Comparison of ENCODE assay signal across 22 cellular contexts in genomic region chr6:3186974-3187382, GRCh38. TPM values are rescaled to one million over a fixed set of nuclear protein-coding genes. Genes with fewer than 3 reads are reported as not detected.
DNase-seq lines count a peak whose midpoint lies in the region; ATAC-seq, FAIRE-seq and TF ChIP-seq lines count a peak whose summit lies in the region.
"Had no signal": no experiment of that assay in that cellular context is flagged by ENCODE, and none has a peak within 500 bp of the region (broad histone marks: within the 10 kb centered on the region; RNA-seq: fewer than 3 reads in every experiment).

No MANE protein-coding gene starts in this region.

- no TSS peak for BruUV-seq in GM12878 (replicated peaks; lab: Mats Ljungman, UMichigan)

- POLR2A ChIA-PET in GM12878 (lab: Charles Lee) = no interaction called here

- TF ChIP-seq POLR2A in GM12892 (IDR thresholded peaks at IDR 0.05; ENCODE audit: low read depth, low read length) (no peak), GM12878 (IDR thresholded peaks at IDR 0.05; ENCODE audit: low read depth, low read length) (no peak), esophagus muscularis mucosa (IDR thresholded peaks at IDR 0.05; ENCODE audit: low read depth) (no peak)

- WGBS in GM12878 (ENCODE audit: insufficient coverage, insufficient replicate concordance, low lambda C conversion rate, missing lambda C conversion rate) = 31% methylated on average over 3 of the region's 3 CpGs
- 91% methylated on average over 1 of the region's 3 CpGs for WGBS in esophagus muscularis mucosa

- intact Hi-C loops in GM12878 (cut with micrococcal nuclease; ENCODE audit: unreplicated experiment) = no loop called here
- intact Hi-C loops in esophagus muscularis mucosa (cut with DNase I) = no loop called here

- H3K4me3 ChIP-seq in BLaER1 treated with 17β-estradiol and CSF1 and Interleukin-3, amounts not matched to agents 10 nM and 100 nM = no peak overlapping the region
- H3K4me3 ChIP-seq in GM12878 (no peak overlapping the region), esophagus muscularis mucosa (no peak overlapping the region)

- DNase-seq in GM12892 (ENCODE audit: insufficient read length) (no peak), GM12878 (ENCODE audit: low read depth, low spot score) (no peak), esophagus muscularis mucosa (ENCODE audit: extremely low spot score) (no peak), HUDEP-2 (lab: John Stamatoyannopoulos, UW; ENCODE audit: unreplicated experiment in 76 of 76) (no peak), epidermal melanocyte (ENCODE audit: insufficient read length, low spot score) (no peak)
- no peak for DNase-seq in activated CD4-positive, CD25-positive, alpha-beta regulatory T cell treated with anti-CD3 and anti-CD28 coated beads, Interleukin-2, amount 50 U/mL, for 72 hours
- DNase-seq: CD4-positive, alpha-beta T cell; COR-L47; NCI-H1092; NCI-H1417 treated with DMSO at 0.1 percent for 48 hours; NCI-H1694 treated with DMSO at 0.1 percent for 48 hours; NCI-H2081; NCI-H2227 treated with DMSO at 0.1 percent for 48 hours; PC-3; SK-N-SH; SW 1271; T-helper 17 cell had no signal

- FAIRE-seq in GM12892 (lab: Jason Lieb, UNC) (peak; percentile 91), GM12878 (lab: Jason Lieb, UNC) (peak; percentile 41)
- FAIRE-seq: G401.6, GM19239, H54 had no signal

- peaks cover 0 to 3% (median 0%) of the 10 kb centered on the region in 11 experiments; a peak in 1 of 22 replicates for H3K9me3 ChIP-seq in BLaER1 treated with 17β-estradiol and CSF1 and Interleukin-3, amounts not matched to agents 10 nM and 100 nM (replicated peaks in 1 of 11)
- no peaks in the 10 kb centered on the region for H3K9me3 ChIP-seq in GM12878 (replicated peaks; ENCODE audit: control insufficient read depth, insufficient read depth, low read length)
- no peaks in the 10 kb centered on the region for H3K9me3 ChIP-seq in esophagus muscularis mucosa
- H3K9me3 ChIP-seq: SK-N-SH had no signal

- TF ChIP-seq EP300 in GM12878 (IDR thresholded peaks at IDR 0.05; ENCODE audit: borderline replicate concordance in 1 of 2, control insufficient read depth in 1 of 2, low read depth in 2 of 2, low read length in 2 of 2) (no peak), esophagus muscularis mucosa (IDR thresholded peaks at IDR 0.05) (no peak)

- H3K4me2 ChIP-seq in BLaER1 treated with 17β-estradiol and CSF1 and Interleukin-3, amounts not matched to agents 10 nM and 100 nM = peak overlapping the region in 8 of 11 experiments; percentile 8 to 62 (median 50); a peak in 14 of 22 replicates
- H3K4me2 ChIP-seq in GM12878 (ENCODE audit: control insufficient read depth, insufficient read depth) = peak overlapping the region; percentile 50
- H3K4me2 ChIP-seq: SK-N-SH had no signal

- in situ Hi-C loops in GM12878 (cut with MboI) = no loop called here

- peaks cover 0 to 20% (median 11%) of the 10 kb centered on the region in 10 experiments; a peak in 14 of 20 replicates for H3K4me1 ChIP-seq in BLaER1 treated with 17β-estradiol and CSF1 and Interleukin-3, amounts not matched to agents 10 nM and 100 nM
- H3K4me1 ChIP-seq in GM12878 (ENCODE audit: control insufficient read depth, insufficient read depth, low read length) = peaks cover 15% of the 10 kb centered on the region
- H3K4me1 ChIP-seq in esophagus muscularis mucosa = no peaks in the 10 kb centered on the region

- RAD21 ChIA-PET in GM12878 (lab: Charles Lee; ENCODE audit: unreplicated experiment) = interaction anchor here (1.1 kb wide), 1 partner anchor 28 kb away, joined by 3 read pairs; no protein-coding TSS in a partner anchor

- peak; percentile 60 for ATAC-seq in GM21529 (IDR thresholded peaks at IDR 0.05; ENCODE audit: unreplicated experiment)
- ATAC-seq in GM12878 = peak; percentile 84
- ATAC-seq: PC-3, T-helper 17 cell had no signal

- H2AFZ ChIP-seq in GM12878 (ENCODE audit: control insufficient read depth, low read depth, low read length) = peak overlapping the region; percentile 58

- no peaks in the 10 kb centered on the region for H3K27me3 ChIP-seq in BLaER1 treated with 17β-estradiol and CSF1 and Interleukin-3, amounts not matched to agents 10 nM and 100 nM
- H3K27me3 ChIP-seq in GM12878 (replicated peaks in 1 of 2; ENCODE audit: control insufficient read depth in 2 of 2, insufficient read depth in 2 of 2, low read length in 1 of 2) (no peaks in the 10 kb centered on the region; a peak in 1 of 4 replicates), esophagus muscularis mucosa (peaks cover 0 to 2% (median 0%) of the 10 kb centered on the region in 4 donors)

- H3K9ac ChIP-seq in BLaER1 treated with 17β-estradiol and CSF1 and Interleukin-3, amounts not matched to agents 10 nM and 100 nM = no peak overlapping the region
- H3K9ac ChIP-seq in GM12878 (ENCODE audit: control insufficient read depth, insufficient read depth, low read length) = no peak overlapping the region
- H3K9ac ChIP-seq: SK-N-SH had no signal

- SMC1A ChIA-PET in GM12878 (lab: Charles Lee; ENCODE audit: uncharacterized antibody, unreplicated experiment) = interaction anchor here (1.4 kb wide), 1 partner anchor 26 kb away, joined by 3 read pairs; no protein-coding TSS in a partner anchor

- H3K36me3 ChIP-seq in BLaER1 treated with 17β-estradiol and CSF1 and Interleukin-3, amounts not matched to agents 10 nM and 100 nM = no peaks in the 10 kb centered on the region
- H3K36me3 ChIP-seq in GM12878 (ENCODE audit: control insufficient read depth in 2 of 2, insufficient read depth in 2 of 2, low read length in 1 of 2) (no peaks in the 10 kb centered on the region), esophagus muscularis mucosa (no peaks in the 10 kb centered on the region)

- TF ChIP-seq CTCF in GM12878 (IDR thresholded peaks at IDR 0.05 in 2 of 3, conservative IDR thresholded peaks at IDR 0.05 in 1 of 3; ENCODE audit: control insufficient read depth in 2 of 3, extremely low read depth in 1 of 3, insufficient read depth in 1 of 3, low read depth in 3 of 3, low read length in 3 of 3) (no peak), esophagus muscularis mucosa (IDR thresholded peaks at IDR 0.05) (no peak)

- no peak for TF ChIP-seq RAD21 in GM12878 (IDR thresholded peaks at IDR 0.05; ENCODE audit: insufficient read depth, low read depth, low read length)

- CTCF ChIA-PET in GM12878 (lab: Yijun Ruan, JAX) = interaction anchor here (0.8 to 1.6 kb wide), 2 partner anchors 22 to 30 kb away, joined by 3 read pairs; partner anchors contain the start of gene TUBB2A

- H3K79me2 ChIP-seq in GM12878 (ENCODE audit: control insufficient read depth, insufficient read depth, low read length) = no peaks in the 10 kb centered on the region

- H3K27ac ChIP-seq in BLaER1 treated with 17β-estradiol and CSF1 and Interleukin-3, amounts not matched to agents 10 nM and 100 nM = no peak overlapping the region
- H3K27ac ChIP-seq in GM12878 (ENCODE audit: control insufficient read depth, insufficient read depth) (peak overlapping the region; percentile 68), esophagus muscularis mucosa (replicated peaks in 1 of 4) (no peak overlapping the region)

- H4K20me1 ChIP-seq in BLaER1 treated with 17β-estradiol and CSF1 and Interleukin-3, amounts not matched to agents 10 nM and 100 nM = no peaks in the 10 kb centered on the region
- no peaks in the 10 kb centered on the region for H4K20me1 ChIP-seq in GM12878 (ENCODE audit: control insufficient read depth, insufficient read depth)

TF ChIP-seq in GM12878, 131 proteins besides CTCF, POLR2A, EP300 and RAD21 (continues in another document):
- no peak for TF ChIP-seq NR2C2 (IDR thresholded peaks at IDR 0.05; ENCODE audit: borderline replicate concordance, control insufficient read depth, insufficient read length, low read depth)
- 0 out of 2 replicates have a peak, but pooled peaks have one; percentile 51 for TF ChIP-seq TCF12 (IDR thresholded peaks at IDR 0.05; ENCODE audit: low read depth, low read length)
- no peak for TF ChIP-seq BCL11A (IDR thresholded peaks at IDR 0.05; ENCODE audit: low read depth, low read length)

RNA-seq across cellular contexts. Expression of gene TUBB2A, which starts 29.6 kb away (rescaled TPM):
- polyA plus RNA-seq in GM12892 (2012; ENCODE audit: missing spikeins) = 19.2 TPM
- total RNA-seq in GM12878 (2013; cell fraction: nucleolus; rRNA removed) = 2.4 and 3.7 TPM in 2 replicates
- total RNA-seq in GM12878 (2014; rRNA removed) (47.0 and 49.5 TPM in 2 replicates), GM12878 (2014; rRNA removed; fragmentation: Illumina TruSeq; extraction: Trizol) (17.8 and 22.7 TPM in 2 replicates), GM12878 (2021) (46.6 and 47.6 TPM in 2 replicates), esophagus muscularis mucosa (100 to 1,000 TPM in 3 of 4 donors, 10 to 100 TPM in 1; 90.1 to 181 (median 146) TPM)
- polyA plus RNA-seq in GM12878 (2011; ENCODE audit: low read depth) = 6.1 TPM
- polyA plus RNA-seq in GM12878 (2011; rRNA removed) (2.3 and 4.9 TPM in 2 replicates), GM12878 (2014; fragmentation: Illumina TruSeq; extraction: Trizol) (9.6 and 23.1 TPM in 2 replicates), GM12878 (2014; fragmentation: Nextera tagmentation; extraction: Ambion mirVana) (1 to 10 TPM; 2.2 to 6.0 TPM), GM12878 (2014; rRNA removed) (46.1 and 49.3 TPM in 2 replicates), GM12878 (2016; fragmentation: Nextera tagmentation; extraction: Ambion mirVana) (10 to 100 TPM; 39.5 to 44.0 TPM)
- 4.5 and 6.8 TPM in 2 replicates for polyA plus RNA-seq in GM12878 (2011; cell fraction: cytosol; rRNA removed)
- 4.8 and 7.0 TPM in 2 replicates for polyA plus RNA-seq in GM12878 (2011; cell fraction: nucleus; rRNA removed)
- 11.6 and 23.7 TPM in 2 replicates for polyA plus RNA-seq in GM12878 (2012)
- polyA minus RNA-seq in GM12878 (2011; rRNA and poly(A)+ RNA removed) = 3.7 and 4.4 TPM in 2 replicates
- 3.1 and 4.2 TPM in 2 replicates for polyA minus RNA-seq in GM12878 (2011; cell fraction: cytosol; rRNA and poly(A)+ RNA removed)
- 1.5 and 3.1 TPM in 2 replicates for polyA minus RNA-seq in GM12878 (2011; cell fraction: nucleus; rRNA and poly(A)+ RNA removed)

RNA-seq across cellular contexts. Expression of gene TUBB2B, which starts 40.5 kb away (rescaled TPM):
- 39.9 TPM for polyA plus RNA-seq in GM12892 (2012; ENCODE audit: missing spikeins)
- 1.7 TPM in 2 replicates for total RNA-seq in GM12878 (2013; cell fraction: nucleolus; rRNA removed)
- total RNA-seq in GM12878 (2014; rRNA removed) = 45.4 and 54.7 TPM in 2 replicates
- total RNA-seq in GM12878 (2014; rRNA removed; fragmentation: Illumina TruSeq; extraction: Trizol) = 32.7 and 36.9 TPM in 2 replicates
- total RNA-seq in GM12878 (2021) = 55.4 and 63.2 TPM in 2 replicates
- polyA plus RNA-seq in GM12878 (2011; ENCODE audit: low read depth) = 6.2 TPM
- 1.7 and 3.6 TPM in 2 replicates for polyA plus RNA-seq in GM12878 (2011; rRNA removed)
- 3.4 and 5.6 TPM in 2 replicates for polyA plus RNA-seq in GM12878 (2011; cell fraction: cytosol; rRNA removed)
- 2.8 and 3.0 TPM in 2 replicates for polyA plus RNA-seq in GM12878 (2011; cell fraction: nucleus; rRNA removed)
- polyA plus RNA-seq in GM12878 (2012) = 19.4 and 30.4 TPM in 2 replicates
- 14.3 and 30.9 TPM in 2 replicates for polyA plus RNA-seq in GM12878 (2014; fragmentation: Illumina TruSeq; extraction: Trizol)
- 1 to 10 TPM; 2.6 to 5.8 TPM for polyA plus RNA-seq in GM12878 (2014; fragmentation: Nextera tagmentation; extraction: Ambion mirVana)
- polyA plus RNA-seq in GM12878 (2014; rRNA removed) = 75.2 and 81.4 TPM in 2 replicates
- 10 to 100 TPM in 1 of 2 experiments, 1 to 10 TPM in 1; 7.9 to 11.6 TPM for polyA plus RNA-seq in GM12878 (2016; fragmentation: Nextera tagmentation; extraction: Ambion mirVana)
- polyA minus RNA-seq in GM12878 (2011; rRNA and poly(A)+ RNA removed) = 2.8 and 4.0 TPM in 2 replicates
- 0.67 and 1.7 TPM in 2 replicates for polyA minus RNA-seq in GM12878 (2011; cell fraction: cytosol; rRNA and poly(A)+ RNA removed)
- polyA minus RNA-seq in GM12878 (2011; cell fraction: nucleus; rRNA and poly(A)+ RNA removed) = 0.86 and 1.1 TPM in 2 replicates
- total RNA-seq in esophagus muscularis mucosa = 10 to 100 TPM; 12.0 to 35.8 (median 20.9) TPM
- total RNA-seq: CD4-positive, alpha-beta T cell had no signal
